Comparison of ENCODE assay signal across 1 cellular context in the genomic region with DNA sequence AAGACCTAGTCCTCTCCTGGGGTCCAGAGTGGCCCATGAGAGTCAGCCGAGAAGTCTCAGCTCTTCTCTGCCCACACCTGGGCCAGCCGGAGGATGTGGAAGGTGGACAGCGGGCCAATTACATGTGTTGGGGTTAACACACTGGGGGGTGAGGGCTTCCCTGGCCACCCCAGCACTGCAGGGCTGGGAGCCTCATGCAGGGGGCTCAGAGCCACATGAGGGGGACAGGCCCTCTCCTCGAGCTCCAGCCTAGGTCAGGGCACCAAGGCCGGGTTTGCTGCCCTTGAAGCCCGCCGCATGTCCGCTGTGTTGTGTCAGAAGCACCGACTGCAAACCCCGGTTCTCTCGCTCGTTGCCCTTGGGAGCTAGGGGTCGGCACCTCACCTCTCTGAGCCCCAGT.
TF ChIP-seq lines count a peak whose summit lies in the region.

No MANE protein-coding gene starts in this region.

TF ChIP-seq in GM12891, 5 proteins besides CTCF, POLR2A, EP300 and RAD21:
- TF ChIP-seq PAX5 (IDR thresholded peaks at IDR 0.05; ENCODE audit: insufficient read depth, low read length, severe bottlenecking) (no peak), TAF1 (IDR thresholded peaks at IDR 0.05; ENCODE audit: low read depth, low read length) (no peak), POLR2AphosphoS5 (IDR thresholded peaks at IDR 0.05; ENCODE audit: low read depth, low read length) (no peak), POU2F2 (IDR thresholded peaks at IDR 0.05; ENCODE audit: low read depth, low read length) (no peak), SPI1 (IDR thresholded peaks at IDR 0.05; ENCODE audit: low read depth, low read length) (no peak)
